In the genomic region with DNA sequence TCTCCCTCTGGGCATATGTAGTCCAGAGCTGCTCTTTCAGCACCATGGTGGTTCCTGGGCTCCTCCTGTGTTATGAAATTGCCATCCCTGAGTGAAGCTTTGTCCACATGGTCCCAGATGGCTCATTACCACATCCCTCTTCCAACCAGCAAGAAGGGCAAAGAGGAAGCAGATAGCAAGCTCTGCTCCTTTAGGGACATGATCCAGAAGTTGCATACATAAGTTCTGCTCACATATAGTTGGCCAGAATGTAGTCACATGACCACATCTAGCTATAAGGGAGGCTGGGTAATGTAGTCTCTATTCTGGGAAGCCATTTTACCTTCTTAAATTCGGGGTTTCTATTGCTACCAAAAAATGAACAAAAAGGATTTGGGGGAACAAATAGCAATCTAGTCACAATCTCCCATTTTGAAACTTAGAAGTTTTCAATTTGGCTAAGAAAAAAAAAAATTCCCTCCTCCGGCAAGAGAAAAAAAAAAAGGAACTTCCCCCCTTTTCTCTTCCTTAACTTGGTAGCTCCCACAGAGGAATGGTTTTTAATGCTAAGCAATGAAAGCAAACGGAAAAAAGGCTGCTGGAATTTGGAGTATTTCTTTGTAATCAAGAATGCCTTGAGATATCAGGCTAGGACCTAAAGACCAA, we compare ENCODE assay signal across 8 cellular contexts.
DNase-seq lines count a peak whose midpoint lies in the region; ATAC-seq and TF ChIP-seq lines count a peak whose summit lies in the region.

No MANE protein-coding gene starts in this region.

- peak; percentile 94 for DNase-seq in DMS 273 (lab: John Stamatoyannopoulos, UW; ENCODE audit: unreplicated experiment)
- DNase-seq in HuH-7 (ENCODE audit: low spot score): peak; percentile 27
- DNase-seq in SW480 (ENCODE audit: low spot score): peak; percentile 78
- peak; percentile 64 to 96 for DNase-seq in cardiac muscle cell (ENCODE audit: low read depth in 1 of 2, low spot score in 1 of 2)
- peak; percentile 71 for DNase-seq in renal cortical epithelial cell (ENCODE audit: low read depth)
- no peak for DNase-seq in NCI-H345 (lab: John Stamatoyannopoulos, UW)
- no peak for DNase-seq in GM10248 (ENCODE audit: extremely low spot score)

- H3K9me3 ChIP-seq in cardiac muscle cell (ENCODE audit: low read depth): no peaks in the 10 kb centered on the region

- TF ChIP-seq CTCF in cardiac muscle cell (IDR thresholded peaks at IDR 0.05; ENCODE audit: low read depth, low read length) (no peak), GM10248 (IDR thresholded peaks at IDR 0.05; ENCODE audit: control extremely low read depth, extremely low read depth, low read depth, missing control alignments) (no peak)

- no peak overlapping the region for H3K4me3 ChIP-seq in cardiac muscle cell

- POLR2A ChIA-PET in GM10248 (lab: Yijun Ruan, JAX): no interaction called here

- H3K27ac ChIP-seq in cardiac muscle cell: no peak overlapping the region

- no peaks in the 10 kb centered on the region for H3K36me3 ChIP-seq in cardiac muscle cell

- CTCF ChIA-PET in GM10248 (lab: Yijun Ruan, JAX): no interaction called here

- no peaks in the 10 kb centered on the region for H3K4me1 ChIP-seq in cardiac muscle cell (ENCODE audit: low read depth)

- no peaks in the 10 kb centered on the region for H3K27me3 ChIP-seq in cardiac muscle cell

- ATAC-seq in HG02938 (IDR thresholded peaks at IDR 0.05; ENCODE audit: unreplicated experiment): no peak

Comparison
In these comparisons a context has a peak if more than half of its experiments do, and no peak if none do; other contexts are left out.
1. DNase-seq: peak in DMS 273 (single experiment), HuH-7 (single experiment), SW480 (single experiment), cardiac muscle cell (2 of 2) and renal cortical epithelial cell (single experiment); none in NCI-H345 (single experiment) and GM10248 (single experiment).